8 cellular contexts compared by ENCODE assay signal in the genomic region with DNA sequence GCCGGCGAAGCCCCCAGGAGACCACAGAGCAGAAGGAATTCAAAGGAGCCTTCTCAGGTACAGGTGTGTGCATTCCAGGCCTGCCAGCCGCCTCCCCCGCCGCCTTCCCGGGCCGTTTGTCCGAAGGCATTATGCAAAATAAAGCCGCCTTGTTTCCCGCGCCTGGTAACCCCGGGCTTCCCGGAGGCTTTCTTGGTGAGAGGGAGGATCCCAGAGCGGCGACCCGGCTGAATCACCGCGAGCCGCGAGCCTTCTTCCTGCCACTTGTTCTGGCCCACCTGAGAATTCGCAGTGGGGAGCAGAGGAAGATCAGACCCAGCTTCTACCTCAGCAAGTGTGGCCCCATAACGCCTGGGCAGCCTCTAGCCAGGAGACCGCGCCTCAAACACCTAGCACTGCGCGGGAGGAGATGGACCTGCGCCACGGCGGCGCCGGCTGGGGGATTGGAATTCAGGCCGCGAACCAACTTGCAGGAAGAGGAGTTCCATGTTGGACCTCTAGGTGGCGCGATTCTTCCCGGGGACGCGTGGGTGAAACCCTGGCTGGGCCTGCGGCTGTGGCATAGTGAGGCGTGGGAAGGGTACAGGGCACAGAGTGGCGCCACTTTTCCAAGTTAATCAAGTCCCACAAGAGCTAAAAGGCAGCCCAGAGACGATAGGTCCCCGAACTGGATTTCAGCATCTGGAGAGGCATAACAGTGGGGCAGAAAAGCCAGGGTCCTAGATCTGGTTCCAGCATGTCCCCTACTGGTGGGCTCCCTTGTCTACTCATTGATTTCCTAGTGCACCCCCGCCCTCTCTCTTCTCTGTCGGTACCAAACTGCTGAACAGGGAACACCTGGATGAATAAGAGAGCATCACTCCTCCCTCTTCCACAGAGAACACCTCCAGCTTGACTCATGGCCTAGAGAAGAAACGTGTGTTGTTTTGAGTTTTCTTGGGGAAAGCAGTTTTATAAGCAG.
DNase-seq lines count a peak whose midpoint lies in the region; ATAC-seq and TF ChIP-seq lines count a peak whose summit lies in the region.

No MANE protein-coding gene starts in this region.

- ATAC-seq in GM19397 (IDR thresholded peaks at IDR 0.05; ENCODE audit: unreplicated experiment) (peak; percentile 75), HG02885 (IDR thresholded peaks at IDR 0.05; ENCODE audit: poor library complexity, unreplicated experiment) (no peak)

- DNase-seq in AG08395 (ENCODE audit: low spot score), result peak; percentile 13
- DNase-seq in NCI-H345 treated with DMSO at 0.1 percent for 48 hours (lab: John Stamatoyannopoulos, UW; ENCODE audit: unreplicated experiment), result peak; percentile 48
- DNase-seq in activated T-cell treated with anti-CD3 and anti-CD28 coated beads for 24 hours (ENCODE audit: low read depth), result peak; percentile 65
- DNase-seq in fibroblast of lung (ENCODE audit: low read depth in 2 of 2), result peak in 1 of 2 donors; percentile 6

- H3K79me2 ChIP-seq in fibroblast of lung (ENCODE audit: control insufficient read depth, insufficient read depth, low read length), result no peaks in the 10 kb centered on the region

- H3K4me3 ChIP-seq in fibroblast of lung (replicated peaks in 1 of 4; ENCODE audit: control extremely low read depth in 1 of 4, insufficient read depth in 1 of 4, low read depth in 3 of 4, low read length in 4 of 4), result no peak overlapping the region

- no peaks in the 10 kb centered on the region for H3K4me1 ChIP-seq in fibroblast of lung (ENCODE audit: control insufficient read depth, extremely low read depth, insufficient read depth, low read length)

- peak; percentile 26 to 57 for TF ChIP-seq CTCF in fibroblast of lung (conservative IDR thresholded peaks at IDR 0.05 in 1 of 2, IDR thresholded peaks at IDR 0.05 in 1 of 2; ENCODE audit: low read depth in 1 of 2, low read length in 2 of 2)
- TF ChIP-seq CTCF in nephron (IDR thresholded peaks at IDR 0.05; ENCODE audit: unreplicated experiment in 3 of 3), result peak; percentile 46 to 64 (median 56)

- H3K4me2 ChIP-seq in fibroblast of lung (ENCODE audit: extremely low read depth, insufficient read depth, low read length), result no peak overlapping the region

- no peaks in the 10 kb centered on the region for H3K27me3 ChIP-seq in fibroblast of lung (ENCODE audit: control insufficient read depth, insufficient read depth, low read length)

- H2AFZ ChIP-seq in fibroblast of lung (ENCODE audit: low read length), result no peak overlapping the region

- H3K9ac ChIP-seq in fibroblast of lung (ENCODE audit: insufficient read depth, low read length), result no peak overlapping the region

- H3K27ac ChIP-seq in fibroblast of lung (ENCODE audit: insufficient read depth, low read length), result no peak overlapping the region

- no peaks in the 10 kb centered on the region for H3K36me3 ChIP-seq in fibroblast of lung (ENCODE audit: control insufficient read depth, insufficient read depth, low read length)

- no peaks in the 10 kb centered on the region for H3K4me1 Mint-ChIP-seq in nephron
- H3K4me1 Mint-ChIP-seq in stimulated activated naive CD8-positive, alpha-beta T cell treated with anti-CD3 and anti-CD28 coated beads, Interleukin-15, Interleukin-2, amounts not matched to agents 100 ng/mL and 50 ng/mL, for 24 hours (ENCODE audit: low read depth), result peaks cover 8% of the 10 kb centered on the region

- H3K4me3 Mint-ChIP-seq in nephron, result peak overlapping the region; percentile 29 to 69 (median 35)
- H3K4me3 Mint-ChIP-seq in stimulated activated naive CD8-positive, alpha-beta T cell treated with anti-CD3 and anti-CD28 coated beads, Interleukin-15, Interleukin-2, amounts not matched to agents 100 ng/mL and 50 ng/mL, for 24 hours, result peak overlapping the region; percentile 49

- no peaks in the 10 kb centered on the region for H4K20me1 ChIP-seq in fibroblast of lung (ENCODE audit: control insufficient read depth, extremely low read depth, insufficient read depth, low read length)

- no peak overlapping the region for H3K27ac Mint-ChIP-seq in nephron
- no peak overlapping the region for H3K27ac Mint-ChIP-seq in stimulated activated naive CD8-positive, alpha-beta T cell treated with anti-CD3 and anti-CD28 coated beads, Interleukin-15, Interleukin-2, amounts not matched to agents 100 ng/mL and 50 ng/mL, for 24 hours

- no peaks in the 10 kb centered on the region for H3K36me3 Mint-ChIP-seq in nephron (ENCODE audit: low read depth)
- no peaks in the 10 kb centered on the region for H3K36me3 Mint-ChIP-seq in stimulated activated naive CD8-positive, alpha-beta T cell treated with anti-CD3 and anti-CD28 coated beads, Interleukin-15, Interleukin-2, amounts not matched to agents 100 ng/mL and 50 ng/mL, for 24 hours (ENCODE audit: low read depth)

- no peaks in the 10 kb centered on the region for H3K9me3 Mint-ChIP-seq in nephron
- H3K9me3 Mint-ChIP-seq in stimulated activated naive CD8-positive, alpha-beta T cell treated with anti-CD3 and anti-CD28 coated beads, Interleukin-15, Interleukin-2, amounts not matched to agents 100 ng/mL and 50 ng/mL, for 24 hours, result no peaks in the 10 kb centered on the region

- peaks cover 59% of the 10 kb centered on the region for H3K27me3 Mint-ChIP-seq in nephron (ENCODE audit: low read depth)
- H3K27me3 Mint-ChIP-seq in stimulated activated naive CD8-positive, alpha-beta T cell treated with anti-CD3 and anti-CD28 coated beads, Interleukin-15, Interleukin-2, amounts not matched to agents 100 ng/mL and 50 ng/mL, for 24 hours, result peaks cover 32% of the 10 kb centered on the region

- H3K9me3 ChIP-seq in fibroblast of lung (ENCODE audit: control insufficient read depth, insufficient read depth, low read depth, low read length), result no peaks in the 10 kb centered on the region
